In the genomic region with DNA sequence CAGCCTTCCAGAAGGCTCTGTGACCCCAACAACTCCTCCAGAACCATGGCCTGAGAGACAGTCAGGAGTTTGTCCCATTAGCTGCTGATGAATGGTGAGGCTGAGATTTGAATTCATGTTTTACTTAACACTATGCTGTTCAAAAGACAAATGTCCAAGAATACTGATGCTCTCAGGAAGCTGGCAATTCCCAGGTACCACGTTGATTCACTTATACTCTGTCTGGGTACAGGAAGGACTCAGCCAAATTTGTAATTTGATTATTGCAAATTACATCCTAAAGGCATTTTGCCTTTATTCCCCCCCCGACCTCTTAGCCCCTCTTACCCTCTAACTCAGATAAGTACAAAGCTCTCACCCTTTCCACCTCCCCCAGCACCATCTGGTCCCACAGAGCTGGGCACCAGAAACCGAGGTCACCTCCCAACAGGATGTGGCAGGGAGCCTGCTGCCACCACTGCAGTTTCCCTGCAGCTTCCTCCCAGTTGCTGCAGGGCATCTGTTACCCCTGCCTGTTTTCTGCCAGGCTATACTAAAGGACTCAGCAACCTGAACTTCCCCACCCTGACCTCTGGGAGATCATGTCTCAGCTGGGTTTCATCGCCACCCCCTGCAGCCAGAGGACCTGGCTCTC, we compare ENCODE assay signal across 2 cellular contexts.
TF ChIP-seq lines count a peak whose summit lies in the region.

No MANE protein-coding gene starts in this region.

TF ChIP-seq in GM23338, 12 proteins besides CTCF, POLR2A, EP300 and RAD21 (continues in another document):
- no peak for TF ChIP-seq JUNB (IDR thresholded peaks at IDR 0.05; ENCODE audit: unreplicated experiment)
- TF ChIP-seq, protein P1, sequence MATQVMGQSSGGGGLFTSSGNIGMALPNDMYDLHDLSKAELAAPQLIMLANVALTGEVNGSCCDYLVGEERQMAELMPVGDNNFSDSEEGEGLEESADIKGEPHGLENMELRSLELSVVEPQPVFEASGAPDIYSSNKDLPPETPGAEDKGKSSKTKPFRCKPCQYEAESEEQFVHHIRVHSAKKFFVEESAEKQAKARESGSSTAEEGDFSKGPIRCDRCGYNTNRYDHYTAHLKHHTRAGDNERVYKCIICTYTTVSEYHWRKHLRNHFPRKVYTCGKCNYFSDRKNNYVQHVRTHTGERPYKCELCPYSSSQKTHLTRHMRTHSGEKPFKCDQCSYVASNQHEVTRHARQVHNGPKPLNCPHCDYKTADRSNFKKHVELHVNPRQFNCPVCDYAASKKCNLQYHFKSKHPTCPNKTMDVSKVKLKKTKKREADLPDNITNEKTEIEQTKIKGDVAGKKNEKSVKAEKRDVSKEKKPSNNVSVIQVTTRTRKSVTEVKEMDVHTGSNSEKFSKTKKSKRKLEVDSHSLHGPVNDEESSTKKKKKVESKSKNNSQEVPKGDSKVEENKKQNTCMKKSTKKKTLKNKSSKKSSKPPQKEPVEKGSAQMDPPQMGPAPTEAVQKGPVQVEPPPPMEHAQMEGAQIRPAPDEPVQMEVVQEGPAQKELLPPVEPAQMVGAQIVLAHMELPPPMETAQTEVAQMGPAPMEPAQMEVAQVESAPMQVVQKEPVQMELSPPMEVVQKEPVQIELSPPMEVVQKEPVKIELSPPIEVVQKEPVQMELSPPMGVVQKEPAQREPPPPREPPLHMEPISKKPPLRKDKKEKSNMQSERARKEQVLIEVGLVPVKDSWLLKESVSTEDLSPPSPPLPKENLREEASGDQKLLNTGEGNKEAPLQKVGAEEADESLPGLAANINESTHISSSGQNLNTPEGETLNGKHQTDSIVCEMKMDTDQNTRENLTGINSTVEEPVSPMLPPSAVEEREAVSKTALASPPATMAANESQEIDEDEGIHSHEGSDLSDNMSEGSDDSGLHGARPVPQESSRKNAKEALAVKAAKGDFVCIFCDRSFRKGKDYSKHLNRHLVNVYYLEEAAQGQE (IDR thresholded peaks at IDR 0.05; ENCODE audit: unreplicated experiment): no peak
- TF ChIP-seq, protein P2, sequence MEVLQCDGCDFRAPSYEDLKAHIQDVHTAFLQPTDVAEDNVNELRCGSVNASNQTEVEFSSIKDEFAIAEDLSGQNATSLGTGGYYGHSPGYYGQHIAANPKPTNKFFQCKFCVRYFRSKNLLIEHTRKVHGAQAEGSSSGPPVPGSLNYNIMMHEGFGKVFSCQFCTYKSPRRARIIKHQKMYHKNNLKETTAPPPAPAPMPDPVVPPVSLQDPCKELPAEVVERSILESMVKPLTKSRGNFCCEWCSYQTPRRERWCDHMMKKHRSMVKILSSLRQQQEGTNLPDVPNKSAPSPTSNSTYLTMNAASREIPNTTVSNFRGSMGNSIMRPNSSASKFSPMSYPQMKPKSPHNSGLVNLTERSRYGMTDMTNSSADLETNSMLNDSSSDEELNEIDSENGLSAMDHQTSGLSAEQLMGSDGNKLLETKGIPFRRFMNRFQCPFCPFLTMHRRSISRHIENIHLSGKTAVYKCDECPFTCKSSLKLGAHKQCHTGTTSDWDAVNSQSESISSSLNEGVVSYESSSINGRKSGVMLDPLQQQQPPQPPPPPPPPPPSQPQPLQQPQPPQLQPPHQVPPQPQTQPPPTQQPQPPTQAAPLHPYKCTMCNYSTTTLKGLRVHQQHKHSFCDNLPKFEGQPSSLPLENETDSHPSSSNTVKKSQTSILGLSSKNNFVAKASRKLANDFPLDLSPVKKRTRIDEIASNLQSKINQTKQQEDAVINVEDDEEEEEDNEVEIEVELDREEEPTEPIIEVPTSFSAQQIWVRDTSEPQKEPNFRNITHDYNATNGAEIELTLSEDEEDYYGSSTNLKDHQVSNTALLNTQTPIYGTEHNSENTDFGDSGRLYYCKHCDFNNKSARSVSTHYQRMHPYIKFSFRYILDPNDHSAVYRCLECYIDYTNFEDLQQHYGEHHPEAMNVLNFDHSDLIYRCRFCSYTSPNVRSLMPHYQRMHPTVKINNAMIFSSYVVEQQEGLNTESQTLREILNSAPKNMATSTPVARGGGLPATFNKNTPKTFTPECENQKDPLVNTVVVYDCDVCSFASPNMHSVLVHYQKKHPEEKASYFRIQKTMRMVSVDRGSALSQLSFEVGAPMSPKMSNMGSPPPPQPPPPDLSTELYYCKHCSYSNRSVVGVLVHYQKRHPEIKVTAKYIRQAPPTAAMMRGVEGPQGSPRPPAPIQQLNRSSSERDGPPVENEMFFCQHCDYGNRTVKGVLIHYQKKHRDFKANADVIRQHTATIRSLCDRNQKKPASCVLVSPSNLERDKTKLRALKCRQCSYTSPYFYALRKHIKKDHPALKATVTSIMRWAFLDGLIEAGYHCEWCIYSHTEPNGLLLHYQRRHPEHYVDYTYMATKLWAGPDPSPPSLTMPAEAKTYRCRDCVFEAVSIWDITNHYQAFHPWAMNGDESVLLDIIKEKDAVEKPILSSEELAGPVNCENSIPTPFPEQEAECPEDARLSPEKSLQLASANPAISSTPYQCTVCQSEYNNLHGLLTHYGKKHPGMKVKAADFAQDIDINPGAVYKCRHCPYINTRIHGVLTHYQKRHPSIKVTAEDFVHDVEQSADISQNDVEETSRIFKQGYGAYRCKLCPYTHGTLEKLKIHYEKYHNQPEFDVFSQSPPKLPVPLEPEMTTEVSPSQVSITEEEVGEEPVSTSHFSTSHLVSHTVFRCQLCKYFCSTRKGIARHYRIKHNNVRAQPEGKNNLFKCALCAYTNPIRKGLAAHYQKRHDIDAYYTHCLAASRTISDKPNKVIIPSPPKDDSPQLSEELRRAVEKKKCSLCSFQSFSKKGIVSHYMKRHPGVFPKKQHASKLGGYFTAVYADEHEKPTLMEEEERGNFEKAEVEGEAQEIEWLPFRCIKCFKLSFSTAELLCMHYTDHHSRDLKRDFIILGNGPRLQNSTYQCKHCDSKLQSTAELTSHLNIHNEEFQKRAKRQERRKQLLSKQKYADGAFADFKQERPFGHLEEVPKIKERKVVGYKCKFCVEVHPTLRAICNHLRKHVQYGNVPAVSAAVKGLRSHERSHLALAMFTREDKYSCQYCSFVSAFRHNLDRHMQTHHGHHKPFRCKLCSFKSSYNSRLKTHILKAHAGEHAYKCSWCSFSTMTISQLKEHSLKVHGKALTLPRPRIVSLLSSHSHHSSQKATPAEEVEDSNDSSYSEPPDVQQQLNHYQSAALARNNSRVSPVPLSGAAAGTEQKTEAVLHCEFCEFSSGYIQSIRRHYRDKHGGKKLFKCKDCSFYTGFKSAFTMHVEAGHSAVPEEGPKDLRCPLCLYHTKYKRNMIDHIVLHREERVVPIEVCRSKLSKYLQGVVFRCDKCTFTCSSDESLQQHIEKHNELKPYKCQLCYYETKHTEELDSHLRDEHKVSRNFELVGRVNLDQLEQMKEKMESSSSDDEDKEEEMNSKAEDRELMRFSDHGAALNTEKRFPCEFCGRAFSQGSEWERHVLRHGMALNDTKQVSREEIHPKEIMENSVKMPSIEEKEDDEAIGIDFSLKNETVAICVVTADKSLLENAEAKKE (CRISPR knock-in tag; IDR thresholded peaks at IDR 0.05): no peak
- TF ChIP-seq ZNF114 (CRISPR knock-in tag; IDR thresholded peaks at IDR 0.05): no peak
- no peak for TF ChIP-seq STAT1 (IDR thresholded peaks at IDR 0.05; ENCODE audit: unreplicated experiment)
- TF ChIP-seq EZH2phosphoT487 (IDR thresholded peaks at IDR 0.05; ENCODE audit: unreplicated experiment): no peak
- TF ChIP-seq CREB1 (CRISPR knock-in tag; IDR thresholded peaks at IDR 0.05; ENCODE audit: low read depth): no peak
- TF ChIP-seq, protein P3, sequence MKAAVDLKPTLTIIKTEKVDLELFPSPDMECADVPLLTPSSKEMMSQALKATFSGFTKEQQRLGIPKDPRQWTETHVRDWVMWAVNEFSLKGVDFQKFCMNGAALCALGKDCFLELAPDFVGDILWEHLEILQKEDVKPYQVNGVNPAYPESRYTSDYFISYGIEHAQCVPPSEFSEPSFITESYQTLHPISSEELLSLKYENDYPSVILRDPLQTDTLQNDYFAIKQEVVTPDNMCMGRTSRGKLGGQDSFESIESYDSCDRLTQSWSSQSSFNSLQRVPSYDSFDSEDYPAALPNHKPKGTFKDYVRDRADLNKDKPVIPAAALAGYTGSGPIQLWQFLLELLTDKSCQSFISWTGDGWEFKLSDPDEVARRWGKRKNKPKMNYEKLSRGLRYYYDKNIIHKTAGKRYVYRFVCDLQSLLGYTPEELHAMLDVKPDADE (IDR thresholded peaks at IDR 0.05): no peak
- TF ChIP-seq NANOG (IDR thresholded peaks at IDR 0.05; ENCODE audit: borderline replicate concordance): no peak

TF ChIP-seq in GM12878, 131 proteins besides CTCF, POLR2A, EP300 and RAD21:
- TF ChIP-seq, protein P4, sequence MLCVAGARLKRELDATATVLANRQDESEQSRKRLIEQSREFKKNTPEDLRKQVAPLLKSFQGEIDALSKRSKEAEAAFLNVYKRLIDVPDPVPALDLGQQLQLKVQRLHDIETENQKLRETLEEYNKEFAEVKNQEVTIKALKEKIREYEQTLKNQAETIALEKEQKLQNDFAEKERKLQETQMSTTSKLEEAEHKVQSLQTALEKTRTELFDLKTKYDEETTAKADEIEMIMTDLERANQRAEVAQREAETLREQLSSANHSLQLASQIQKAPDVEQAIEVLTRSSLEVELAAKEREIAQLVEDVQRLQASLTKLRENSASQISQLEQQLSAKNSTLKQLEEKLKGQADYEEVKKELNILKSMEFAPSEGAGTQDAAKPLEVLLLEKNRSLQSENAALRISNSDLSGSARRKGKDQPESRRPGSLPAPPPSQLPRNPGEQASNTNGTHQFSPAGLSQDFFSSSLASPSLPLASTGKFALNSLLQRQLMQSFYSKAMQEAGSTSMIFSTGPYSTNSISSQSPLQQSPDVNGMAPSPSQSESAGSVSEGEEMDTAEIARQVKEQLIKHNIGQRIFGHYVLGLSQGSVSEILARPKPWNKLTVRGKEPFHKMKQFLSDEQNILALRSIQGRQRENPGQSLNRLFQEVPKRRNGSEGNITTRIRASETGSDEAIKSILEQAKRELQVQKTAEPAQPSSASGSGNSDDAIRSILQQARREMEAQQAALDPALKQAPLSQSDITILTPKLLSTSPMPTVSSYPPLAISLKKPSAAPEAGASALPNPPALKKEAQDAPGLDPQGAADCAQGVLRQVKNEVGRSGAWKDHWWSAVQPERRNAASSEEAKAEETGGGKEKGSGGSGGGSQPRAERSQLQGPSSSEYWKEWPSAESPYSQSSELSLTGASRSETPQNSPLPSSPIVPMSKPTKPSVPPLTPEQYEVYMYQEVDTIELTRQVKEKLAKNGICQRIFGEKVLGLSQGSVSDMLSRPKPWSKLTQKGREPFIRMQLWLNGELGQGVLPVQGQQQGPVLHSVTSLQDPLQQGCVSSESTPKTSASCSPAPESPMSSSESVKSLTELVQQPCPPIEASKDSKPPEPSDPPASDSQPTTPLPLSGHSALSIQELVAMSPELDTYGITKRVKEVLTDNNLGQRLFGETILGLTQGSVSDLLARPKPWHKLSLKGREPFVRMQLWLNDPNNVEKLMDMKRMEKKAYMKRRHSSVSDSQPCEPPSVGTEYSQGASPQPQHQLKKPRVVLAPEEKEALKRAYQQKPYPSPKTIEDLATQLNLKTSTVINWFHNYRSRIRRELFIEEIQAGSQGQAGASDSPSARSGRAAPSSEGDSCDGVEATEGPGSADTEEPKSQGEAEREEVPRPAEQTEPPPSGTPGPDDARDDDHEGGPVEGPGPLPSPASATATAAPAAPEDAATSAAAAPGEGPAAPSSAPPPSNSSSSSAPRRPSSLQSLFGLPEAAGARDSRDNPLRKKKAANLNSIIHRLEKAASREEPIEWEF (IDR thresholded peaks at IDR 0.05; ENCODE audit: insufficient replicate concordance, low read depth, low read length): no peak
- TF ChIP-seq WRNIP1 (IDR thresholded peaks at IDR 0.05; ENCODE audit: borderline replicate concordance, low read depth, low read length): no peak
- no peak for TF ChIP-seq TAF1 (IDR thresholded peaks at IDR 0.05; ENCODE audit: borderline replicate concordance, low read depth, low read length)
- no peak for TF ChIP-seq EGR1 (IDR thresholded peaks at IDR 0.05; ENCODE audit: borderline replicate concordance in 1 of 2, low read depth in 2 of 2, low read length in 2 of 2)
- TF ChIP-seq, protein P5, sequence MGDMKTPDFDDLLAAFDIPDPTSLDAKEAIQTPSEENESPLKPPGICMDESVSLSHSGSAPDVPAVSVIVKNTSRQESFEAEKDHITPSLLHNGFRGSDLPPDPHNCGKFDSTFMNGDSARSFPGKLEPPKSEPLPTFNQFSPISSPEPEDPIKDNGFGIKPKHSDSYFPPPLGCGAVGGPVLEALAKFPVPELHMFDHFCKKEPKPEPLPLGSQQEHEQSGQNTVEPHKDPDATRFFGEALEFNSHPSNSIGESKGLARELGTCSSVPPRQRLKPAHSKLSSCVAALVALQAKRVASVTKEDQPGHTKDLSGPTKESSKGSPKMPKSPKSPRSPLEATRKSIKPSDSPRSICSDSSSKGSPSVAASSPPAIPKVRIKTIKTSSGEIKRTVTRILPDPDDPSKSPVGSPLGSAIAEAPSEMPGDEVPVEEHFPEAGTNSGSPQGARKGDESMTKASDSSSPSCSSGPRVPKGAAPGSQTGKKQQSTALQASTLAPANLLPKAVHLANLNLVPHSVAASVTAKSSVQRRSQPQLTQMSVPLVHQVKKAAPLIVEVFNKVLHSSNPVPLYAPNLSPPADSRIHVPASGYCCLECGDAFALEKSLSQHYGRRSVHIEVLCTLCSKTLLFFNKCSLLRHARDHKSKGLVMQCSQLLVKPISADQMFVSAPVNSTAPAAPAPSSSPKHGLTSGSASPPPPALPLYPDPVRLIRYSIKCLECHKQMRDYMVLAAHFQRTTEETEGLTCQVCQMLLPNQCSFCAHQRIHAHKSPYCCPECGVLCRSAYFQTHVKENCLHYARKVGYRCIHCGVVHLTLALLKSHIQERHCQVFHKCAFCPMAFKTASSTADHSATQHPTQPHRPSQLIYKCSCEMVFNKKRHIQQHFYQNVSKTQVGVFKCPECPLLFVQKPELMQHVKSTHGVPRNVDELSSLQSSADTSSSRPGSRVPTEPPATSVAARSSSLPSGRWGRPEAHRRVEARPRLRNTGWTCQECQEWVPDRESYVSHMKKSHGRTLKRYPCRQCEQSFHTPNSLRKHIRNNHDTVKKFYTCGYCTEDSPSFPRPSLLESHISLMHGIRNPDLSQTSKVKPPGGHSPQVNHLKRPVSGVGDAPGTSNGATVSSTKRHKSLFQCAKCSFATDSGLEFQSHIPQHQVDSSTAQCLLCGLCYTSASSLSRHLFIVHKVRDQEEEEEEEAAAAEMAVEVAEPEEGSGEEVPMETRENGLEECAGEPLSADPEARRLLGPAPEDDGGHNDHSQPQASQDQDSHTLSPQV (IDR thresholded peaks at IDR 0.05): no peak
- no peak for TF ChIP-seq GABPA (IDR thresholded peaks at IDR 0.05; ENCODE audit: low read depth)
- TF ChIP-seq POU2F2 (IDR thresholded peaks at IDR 0.05; ENCODE audit: borderline replicate concordance, low read depth, low read length): no peak
- no peak for TF ChIP-seq CREB1 (IDR thresholded peaks at IDR 0.05; ENCODE audit: low read depth)
TF ChIP-seq in GM12878: peak in this region for 0.
